1 cellular context compared by ENCODE assay signal in the genomic region with DNA sequence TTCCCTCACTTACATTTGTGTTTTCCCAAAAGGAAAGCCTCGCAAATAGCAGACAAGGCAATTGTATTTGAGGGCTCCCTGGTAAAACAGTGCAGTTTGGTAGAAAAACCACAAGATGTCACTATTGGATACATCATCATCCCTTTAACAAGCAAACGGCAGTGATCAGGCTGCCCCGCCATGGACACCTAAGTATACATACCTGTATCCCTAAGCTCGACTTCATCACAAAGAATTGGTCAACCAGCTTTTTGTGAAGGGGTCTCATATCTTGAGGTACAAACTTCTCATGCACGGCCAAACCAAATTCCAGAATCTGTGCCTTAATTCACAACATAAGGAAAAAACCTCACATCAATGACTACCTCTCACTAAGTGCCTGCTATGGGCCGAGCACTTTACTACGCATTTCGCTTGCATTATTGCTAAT.
TF ChIP-seq lines count a peak whose summit lies in the region.

No MANE protein-coding gene starts in this region.

TF ChIP-seq in K562, 482 proteins besides CTCF, POLR2A, EP300 and RAD21 (continued from another document and continues in another):
- TF ChIP-seq, protein P1, sequence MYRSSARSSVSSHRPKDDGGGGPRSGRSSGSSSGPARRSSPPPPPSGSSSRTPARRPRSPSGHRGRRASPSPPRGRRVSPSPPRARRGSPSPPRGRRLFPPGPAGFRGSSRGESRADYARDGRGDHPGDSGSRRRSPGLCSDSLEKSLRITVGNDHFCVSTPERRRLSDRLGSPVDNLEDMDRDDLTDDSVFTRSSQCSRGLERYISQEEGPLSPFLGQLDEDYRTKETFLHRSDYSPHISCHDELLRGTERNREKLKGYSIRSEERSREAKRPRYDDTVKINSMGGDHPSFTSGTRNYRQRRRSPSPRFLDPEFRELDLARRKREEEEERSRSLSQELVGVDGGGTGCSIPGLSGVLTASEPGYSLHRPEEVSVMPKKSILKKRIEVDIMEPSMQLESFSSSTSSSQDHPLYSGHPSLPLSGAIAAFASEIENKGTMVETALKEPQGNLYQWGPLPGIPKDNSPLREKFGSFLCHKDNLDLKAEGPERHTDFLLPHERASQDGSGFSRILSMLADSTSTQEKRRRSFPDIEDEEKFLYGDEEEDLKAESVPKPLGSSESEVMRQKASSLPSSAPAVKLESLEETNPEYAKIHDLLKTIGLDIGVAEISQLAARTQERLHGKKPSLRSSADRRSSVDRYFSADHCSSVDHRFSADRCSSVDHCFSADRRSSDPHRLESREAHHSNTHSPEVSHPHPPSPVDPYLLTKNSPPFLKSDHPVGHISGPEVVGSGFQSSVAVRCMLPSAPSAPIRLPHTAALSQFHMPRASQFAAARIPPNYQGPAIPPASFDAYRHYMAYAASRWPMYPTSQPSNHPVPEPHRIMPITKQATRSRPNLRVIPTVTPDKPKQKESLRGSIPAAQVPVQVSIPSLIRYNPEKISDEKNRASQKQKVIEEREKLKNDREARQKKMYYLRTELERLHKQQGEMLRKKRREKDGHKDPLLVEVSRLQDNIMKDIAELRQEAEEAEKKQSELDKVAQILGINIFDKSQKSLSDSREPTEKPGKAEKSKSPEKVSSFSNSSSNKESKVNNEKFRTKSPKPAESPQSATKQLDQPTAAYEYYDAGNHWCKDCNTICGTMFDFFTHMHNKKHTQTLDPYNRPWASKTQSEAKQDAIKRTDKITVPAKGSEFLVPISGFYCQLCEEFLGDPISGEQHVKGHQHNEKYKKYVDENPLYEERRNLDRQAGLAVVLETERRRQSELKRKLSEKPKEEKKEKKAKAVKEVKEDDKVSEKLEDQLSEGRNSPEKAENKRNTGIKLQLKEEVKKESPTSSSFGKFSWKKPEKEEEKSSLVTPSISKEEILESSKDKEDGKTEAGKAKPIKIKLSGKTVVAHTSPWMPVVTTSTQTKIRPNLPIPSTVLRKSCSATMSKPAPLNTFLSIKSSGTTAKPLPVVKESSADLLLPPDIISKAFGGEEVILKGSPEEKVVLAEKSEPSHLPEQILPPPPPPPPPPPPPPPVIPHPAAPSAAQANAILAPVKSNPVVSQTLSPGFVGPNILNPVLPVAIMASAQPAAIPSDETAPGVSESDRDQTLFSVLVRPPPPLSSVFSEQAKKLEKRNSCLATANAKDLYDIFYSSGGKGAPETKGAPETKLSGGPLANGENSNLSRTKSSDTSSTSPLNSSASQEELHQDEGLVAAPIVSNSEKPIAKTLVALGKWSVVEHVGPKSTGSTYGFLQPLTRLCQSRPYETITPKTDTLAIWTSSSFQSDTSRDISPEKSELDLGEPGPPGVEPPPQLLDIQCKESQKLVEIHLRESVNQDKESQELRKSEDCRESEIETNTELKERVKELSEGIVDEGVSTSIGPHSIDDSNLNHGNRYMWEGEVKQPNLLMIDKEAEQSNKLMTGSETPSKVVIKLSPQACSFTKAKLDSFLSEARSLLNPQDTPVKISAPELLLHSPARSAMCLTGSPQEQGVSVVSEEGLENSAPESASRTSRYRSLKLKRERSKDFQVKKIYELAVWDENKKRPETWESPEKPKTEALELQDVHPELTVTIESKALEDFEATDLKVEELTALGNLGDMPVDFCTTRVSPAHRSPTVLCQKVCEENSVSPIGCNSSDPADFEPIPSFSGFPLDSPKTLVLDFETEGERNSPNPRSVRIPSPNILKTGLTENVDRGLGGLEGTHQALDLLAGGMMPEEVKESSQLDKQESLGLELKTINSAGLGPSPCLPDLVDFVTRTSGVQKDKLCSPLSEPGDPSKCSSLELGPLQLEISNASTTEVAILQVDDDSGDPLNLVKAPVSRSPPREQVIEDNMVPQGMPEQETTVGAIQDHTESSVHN (IDR thresholded peaks at IDR 0.05; ENCODE audit: borderline replicate concordance in 1 of 2, low read depth in 1 of 2), result no peak
- TF ChIP-seq ZNF212 (CRISPR knock-in tag; IDR thresholded peaks at IDR 0.05), result no peak
- no peak for TF ChIP-seq BRCA1 (IDR thresholded peaks at IDR 0.05)
- no peak for TF ChIP-seq BRCA1 (CRISPR knock-in tag; IDR thresholded peaks at IDR 0.05)
- no peak for TF ChIP-seq GATAD2B (IDR thresholded peaks at IDR 0.05; ENCODE audit: borderline replicate concordance)
- no peak for TF ChIP-seq SETDB1 (IDR thresholded peaks at IDR 0.05; ENCODE audit: low read length)
- TF ChIP-seq ESRRB (CRISPR knock-in tag; IDR thresholded peaks at IDR 0.05; ENCODE audit: borderline replicate concordance), result no peak
- TF ChIP-seq BRD9 (IDR thresholded peaks at IDR 0.05; ENCODE audit: low read depth, partially characterized antibody), result no peak
- no peak for TF ChIP-seq CREM (IDR thresholded peaks at IDR 0.05; ENCODE audit: low read depth)
- TF ChIP-seq, protein P2, sequence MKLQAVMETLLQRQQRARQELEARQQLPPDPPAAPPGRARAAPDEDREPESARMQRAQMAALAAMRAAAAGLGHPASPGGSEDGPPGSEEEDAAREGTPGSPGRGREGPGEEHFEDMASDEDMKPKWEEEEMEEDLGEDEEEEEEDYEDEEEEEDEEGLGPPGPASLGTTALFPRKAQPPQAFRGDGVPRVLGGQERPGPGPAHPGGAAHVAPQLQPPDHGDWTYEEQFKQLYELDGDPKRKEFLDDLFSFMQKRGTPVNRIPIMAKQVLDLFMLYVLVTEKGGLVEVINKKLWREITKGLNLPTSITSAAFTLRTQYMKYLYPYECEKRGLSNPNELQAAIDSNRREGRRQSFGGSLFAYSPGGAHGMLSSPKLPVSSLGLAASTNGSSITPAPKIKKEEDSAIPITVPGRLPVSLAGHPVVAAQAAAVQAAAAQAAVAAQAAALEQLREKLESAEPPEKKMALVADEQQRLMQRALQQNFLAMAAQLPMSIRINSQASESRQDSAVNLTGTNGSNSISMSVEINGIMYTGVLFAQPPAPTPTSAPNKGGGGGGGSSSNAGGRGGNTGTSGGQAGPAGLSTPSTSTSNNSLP (IDR thresholded peaks at IDR 0.05; ENCODE audit: borderline replicate concordance, low read depth, low read length), result no peak
- 0 out of 2 replicates have a peak, but pooled peaks have one; percentile 20 for TF ChIP-seq XRCC5 (IDR thresholded peaks at IDR 0.05; ENCODE audit: low read depth, low read length)
- no peak for TF ChIP-seq MAFG (tag; conservative IDR thresholded peaks at IDR 0.05)
- TF ChIP-seq, protein P3, sequence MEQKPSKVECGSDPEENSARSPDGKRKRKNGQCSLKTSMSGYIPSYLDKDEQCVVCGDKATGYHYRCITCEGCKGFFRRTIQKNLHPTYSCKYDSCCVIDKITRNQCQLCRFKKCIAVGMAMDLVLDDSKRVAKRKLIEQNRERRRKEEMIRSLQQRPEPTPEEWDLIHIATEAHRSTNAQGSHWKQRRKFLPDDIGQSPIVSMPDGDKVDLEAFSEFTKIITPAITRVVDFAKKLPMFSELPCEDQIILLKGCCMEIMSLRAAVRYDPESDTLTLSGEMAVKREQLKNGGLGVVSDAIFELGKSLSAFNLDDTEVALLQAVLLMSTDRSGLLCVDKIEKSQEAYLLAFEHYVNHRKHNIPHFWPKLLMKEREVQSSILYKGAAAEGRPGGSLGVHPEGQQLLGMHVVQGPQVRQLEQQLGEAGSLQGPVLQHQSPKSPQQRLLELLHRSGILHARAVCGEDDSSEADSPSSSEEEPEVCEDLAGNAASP (IDR thresholded peaks at IDR 0.05), result no peak
- TF ChIP-seq, protein P4, sequence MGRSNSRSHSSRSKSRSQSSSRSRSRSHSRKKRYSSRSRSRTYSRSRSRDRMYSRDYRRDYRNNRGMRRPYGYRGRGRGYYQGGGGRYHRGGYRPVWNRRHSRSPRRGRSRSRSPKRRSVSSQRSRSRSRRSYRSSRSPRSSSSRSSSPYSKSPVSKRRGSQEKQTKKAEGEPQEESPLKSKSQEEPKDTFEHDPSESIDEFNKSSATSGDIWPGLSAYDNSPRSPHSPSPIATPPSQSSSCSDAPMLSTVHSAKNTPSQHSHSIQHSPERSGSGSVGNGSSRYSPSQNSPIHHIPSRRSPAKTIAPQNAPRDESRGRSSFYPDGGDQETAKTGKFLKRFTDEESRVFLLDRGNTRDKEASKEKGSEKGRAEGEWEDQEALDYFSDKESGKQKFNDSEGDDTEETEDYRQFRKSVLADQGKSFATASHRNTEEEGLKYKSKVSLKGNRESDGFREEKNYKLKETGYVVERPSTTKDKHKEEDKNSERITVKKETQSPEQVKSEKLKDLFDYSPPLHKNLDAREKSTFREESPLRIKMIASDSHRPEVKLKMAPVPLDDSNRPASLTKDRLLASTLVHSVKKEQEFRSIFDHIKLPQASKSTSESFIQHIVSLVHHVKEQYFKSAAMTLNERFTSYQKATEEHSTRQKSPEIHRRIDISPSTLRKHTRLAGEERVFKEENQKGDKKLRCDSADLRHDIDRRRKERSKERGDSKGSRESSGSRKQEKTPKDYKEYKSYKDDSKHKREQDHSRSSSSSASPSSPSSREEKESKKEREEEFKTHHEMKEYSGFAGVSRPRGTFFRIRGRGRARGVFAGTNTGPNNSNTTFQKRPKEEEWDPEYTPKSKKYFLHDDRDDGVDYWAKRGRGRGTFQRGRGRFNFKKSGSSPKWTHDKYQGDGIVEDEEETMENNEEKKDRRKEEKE (IDR thresholded peaks at IDR 0.05; ENCODE audit: borderline replicate concordance in 1 of 2, control insufficient read depth in 1 of 2, low read depth in 2 of 2, low read length in 1 of 2), result no peak
- no peak for TF ChIP-seq ZNF124 (CRISPR knock-in tag; IDR thresholded peaks at IDR 0.05)
- TF ChIP-seq CHCHD3 (CRISPR knock-in tag; IDR thresholded peaks at IDR 0.05), result no peak
- peak; percentile 86 for TF ChIP-seq SMC3 (conservative IDR thresholded peaks at IDR 0.05; ENCODE audit: insufficient read depth, low read depth, low read length)
- TF ChIP-seq KLF16 (IDR thresholded peaks at IDR 0.05), result 0 out of 2 replicates have a peak, but pooled peaks have one; percentile 21
- TF ChIP-seq, protein P5, sequence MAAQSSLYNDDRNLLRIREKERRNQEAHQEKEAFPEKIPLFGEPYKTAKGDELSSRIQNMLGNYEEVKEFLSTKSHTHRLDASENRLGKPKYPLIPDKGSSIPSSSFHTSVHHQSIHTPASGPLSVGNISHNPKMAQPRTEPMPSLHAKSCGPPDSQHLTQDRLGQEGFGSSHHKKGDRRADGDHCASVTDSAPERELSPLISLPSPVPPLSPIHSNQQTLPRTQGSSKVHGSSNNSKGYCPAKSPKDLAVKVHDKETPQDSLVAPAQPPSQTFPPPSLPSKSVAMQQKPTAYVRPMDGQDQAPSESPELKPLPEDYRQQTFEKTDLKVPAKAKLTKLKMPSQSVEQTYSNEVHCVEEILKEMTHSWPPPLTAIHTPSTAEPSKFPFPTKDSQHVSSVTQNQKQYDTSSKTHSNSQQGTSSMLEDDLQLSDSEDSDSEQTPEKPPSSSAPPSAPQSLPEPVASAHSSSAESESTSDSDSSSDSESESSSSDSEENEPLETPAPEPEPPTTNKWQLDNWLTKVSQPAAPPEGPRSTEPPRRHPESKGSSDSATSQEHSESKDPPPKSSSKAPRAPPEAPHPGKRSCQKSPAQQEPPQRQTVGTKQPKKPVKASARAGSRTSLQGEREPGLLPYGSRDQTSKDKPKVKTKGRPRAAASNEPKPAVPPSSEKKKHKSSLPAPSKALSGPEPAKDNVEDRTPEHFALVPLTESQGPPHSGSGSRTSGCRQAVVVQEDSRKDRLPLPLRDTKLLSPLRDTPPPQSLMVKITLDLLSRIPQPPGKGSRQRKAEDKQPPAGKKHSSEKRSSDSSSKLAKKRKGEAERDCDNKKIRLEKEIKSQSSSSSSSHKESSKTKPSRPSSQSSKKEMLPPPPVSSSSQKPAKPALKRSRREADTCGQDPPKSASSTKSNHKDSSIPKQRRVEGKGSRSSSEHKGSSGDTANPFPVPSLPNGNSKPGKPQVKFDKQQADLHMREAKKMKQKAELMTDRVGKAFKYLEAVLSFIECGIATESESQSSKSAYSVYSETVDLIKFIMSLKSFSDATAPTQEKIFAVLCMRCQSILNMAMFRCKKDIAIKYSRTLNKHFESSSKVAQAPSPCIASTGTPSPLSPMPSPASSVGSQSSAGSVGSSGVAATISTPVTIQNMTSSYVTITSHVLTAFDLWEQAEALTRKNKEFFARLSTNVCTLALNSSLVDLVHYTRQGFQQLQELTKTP (IDR thresholded peaks at IDR 0.05; ENCODE audit: low read depth in 1 of 2, partially characterized antibody in 2 of 2), result no peak
- TF ChIP-seq ZNF766 (CRISPR knock-in tag; conservative IDR thresholded peaks at IDR 0.05), result no peak
- TF ChIP-seq, protein P6, sequence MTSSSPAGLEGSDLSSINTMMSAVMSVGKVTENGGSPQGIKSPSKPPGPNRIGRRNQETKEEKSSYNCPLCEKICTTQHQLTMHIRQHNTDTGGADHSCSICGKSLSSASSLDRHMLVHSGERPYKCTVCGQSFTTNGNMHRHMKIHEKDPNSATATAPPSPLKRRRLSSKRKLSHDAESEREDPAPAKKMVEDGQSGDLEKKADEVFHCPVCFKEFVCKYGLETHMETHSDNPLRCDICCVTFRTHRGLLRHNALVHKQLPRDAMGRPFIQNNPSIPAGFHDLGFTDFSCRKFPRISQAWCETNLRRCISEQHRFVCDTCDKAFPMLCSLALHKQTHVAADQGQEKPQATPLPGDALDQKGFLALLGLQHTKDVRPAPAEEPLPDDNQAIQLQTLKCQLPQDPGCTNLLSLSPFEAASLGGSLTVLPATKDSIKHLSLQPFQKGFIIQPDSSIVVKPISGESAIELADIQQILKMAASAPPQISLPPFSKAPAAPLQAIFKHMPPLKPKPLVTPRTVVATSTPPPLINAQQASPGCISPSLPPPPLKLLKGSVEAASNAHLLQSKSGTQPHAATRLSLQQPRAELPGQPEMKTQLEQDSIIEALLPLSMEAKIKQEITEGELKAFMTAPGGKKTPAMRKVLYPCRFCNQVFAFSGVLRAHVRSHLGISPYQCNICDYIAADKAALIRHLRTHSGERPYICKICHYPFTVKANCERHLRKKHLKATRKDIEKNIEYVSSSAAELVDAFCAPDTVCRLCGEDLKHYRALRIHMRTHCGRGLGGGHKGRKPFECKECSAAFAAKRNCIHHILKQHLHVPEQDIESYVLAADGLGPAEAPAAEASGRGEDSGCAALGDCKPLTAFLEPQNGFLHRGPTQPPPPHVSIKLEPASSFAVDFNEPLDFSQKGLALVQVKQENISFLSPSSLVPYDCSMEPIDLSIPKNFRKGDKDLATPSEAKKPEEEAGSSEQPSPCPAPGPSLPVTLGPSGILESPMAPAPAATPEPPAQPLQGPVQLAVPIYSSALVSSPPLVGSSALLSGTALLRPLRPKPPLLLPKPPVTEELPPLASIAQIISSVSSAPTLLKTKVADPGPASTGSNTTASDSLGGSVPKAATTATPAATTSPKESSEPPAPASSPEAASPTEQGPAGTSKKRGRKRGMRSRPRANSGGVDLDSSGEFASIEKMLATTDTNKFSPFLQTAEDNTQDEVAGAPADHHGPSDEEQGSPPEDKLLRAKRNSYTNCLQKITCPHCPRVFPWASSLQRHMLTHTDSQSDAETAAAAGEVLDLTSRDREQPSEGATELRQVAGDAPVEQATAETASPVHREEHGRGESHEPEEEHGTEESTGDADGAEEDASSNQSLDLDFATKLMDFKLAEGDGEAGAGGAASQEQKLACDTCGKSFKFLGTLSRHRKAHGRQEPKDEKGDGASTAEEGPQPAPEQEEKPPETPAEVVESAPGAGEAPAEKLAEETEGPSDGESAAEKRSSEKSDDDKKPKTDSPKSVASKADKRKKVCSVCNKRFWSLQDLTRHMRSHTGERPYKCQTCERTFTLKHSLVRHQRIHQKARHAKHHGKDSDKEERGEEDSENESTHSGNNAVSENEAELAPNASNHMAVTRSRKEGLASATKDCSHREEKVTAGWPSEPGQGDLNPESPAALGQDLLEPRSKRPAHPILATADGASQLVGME (CRISPR knock-in tag; IDR thresholded peaks at IDR 0.05), result no peak
- TF ChIP-seq, protein P7, sequence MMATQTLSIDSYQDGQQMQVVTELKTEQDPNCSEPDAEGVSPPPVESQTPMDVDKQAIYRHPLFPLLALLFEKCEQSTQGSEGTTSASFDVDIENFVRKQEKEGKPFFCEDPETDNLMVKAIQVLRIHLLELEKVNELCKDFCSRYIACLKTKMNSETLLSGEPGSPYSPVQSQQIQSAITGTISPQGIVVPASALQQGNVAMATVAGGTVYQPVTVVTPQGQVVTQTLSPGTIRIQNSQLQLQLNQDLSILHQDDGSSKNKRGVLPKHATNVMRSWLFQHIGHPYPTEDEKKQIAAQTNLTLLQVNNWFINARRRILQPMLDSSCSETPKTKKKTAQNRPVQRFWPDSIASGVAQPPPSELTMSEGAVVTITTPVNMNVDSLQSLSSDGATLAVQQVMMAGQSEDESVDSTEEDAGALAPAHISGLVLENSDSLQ (IDR thresholded peaks at IDR 0.05), result no peak
- TF ChIP-seq EZH2 (IDR thresholded peaks at IDR 0.05; ENCODE audit: borderline replicate concordance, low read depth, low read length), result no peak
- no peak for TF ChIP-seq RHOXF2B (CRISPR knock-in tag; conservative IDR thresholded peaks at IDR 0.05)
